Comparison of ENCODE assay signal across 23 cellular contexts in genomic region chr12:69015831-69016230, GRCh38.
DNase-seq lines count a peak whose midpoint lies in the region; ATAC-seq and TF ChIP-seq lines count a peak whose summit lies in the region.
"Had no signal": no experiment of that assay in that cellular context is flagged by ENCODE, and none has a peak within 500 bp of the region (broad histone marks: within the 10 kb centered on the region; RNA-seq: fewer than 3 reads in every experiment).

No MANE protein-coding gene starts in this region.

- H3K27ac Mint-ChIP-seq in GM23338 = no peak overlapping the region
- H3K27ac Mint-ChIP-seq: CD14-positive monocyte; CD4-positive, alpha-beta T cell; CD8-positive, alpha-beta memory T cell; HFFc6 had no signal

- H3K9me2 ChIP-seq in GM23338 (ENCODE audit: insufficient read depth) = peaks cover 18% of the 10 kb centered on the region

- no peaks in the 10 kb centered on the region for H3F3A ChIP-seq in GM23338 (replicated peaks; ENCODE audit: low read depth)

- TF ChIP-seq CTCF in GM23338 (conservative IDR thresholded peaks at IDR 0.05; ENCODE audit: low read depth in 2 of 2) (no peak), epithelial cell of esophagus (IDR thresholded peaks at IDR 0.05; ENCODE audit: insufficient read depth, low read depth, low read length, missing control alignments) (no peak), left ventricle myocardium inferior (IDR thresholded peaks at IDR 0.05; ENCODE audit: borderline replicate concordance) (no peak)

- H3K4me3 ChIP-seq in GM23338 (no peak overlapping the region), epithelial cell of esophagus (ENCODE audit: low read length) (no peak overlapping the region), left ventricle myocardium inferior (no peak overlapping the region), H7 (ENCODE audit: insufficient read depth, low read depth, low read length) (no peak overlapping the region)
- H3K4me3 ChIP-seq: A549; BLaER1 treated with 17β-estradiol and CSF1 and Interleukin-3, amounts not matched to agents 10 nM and 100 nM; GM12878; GM23248; HAP-1 had no signal

- ATAC-seq in GM23338 = no peak
- ATAC-seq: A549, GM12878 had no signal

- 0 out of 2 replicates have a peak overlapping the region, but pooled peaks have one; percentile 44 for H2AFZ ChIP-seq in GM23338
- H2AFZ ChIP-seq: GM23248 had no signal

- H3K36me3 ChIP-seq in GM23338 (ENCODE audit: insufficient read depth) (no peaks in the 10 kb centered on the region), left ventricle myocardium inferior (no peaks in the 10 kb centered on the region), H7 (replicated peaks; ENCODE audit: control insufficient read depth, insufficient read depth, low read length) (no peaks in the 10 kb centered on the region)
- H3K36me3 ChIP-seq: BE2C; BLaER1 treated with 17β-estradiol and CSF1 and Interleukin-3, amounts not matched to agents 10 nM and 100 nM; HAP-1 had no signal

- DNase-seq in GM23338 (ENCODE audit: low spot score) (no peak), NCI-H1417 (lab: John Stamatoyannopoulos, UW) (peak in 2 of 3 experiments; percentile 65 to 85), epithelial cell of esophagus (ENCODE audit: low read depth) (peak; percentile 20), NCI-H345 treated with DMSO at 0.1 percent for 48 hours (lab: John Stamatoyannopoulos, UW; ENCODE audit: unreplicated experiment) (no peak), left ventricle myocardium inferior (no peak), H7 (no peak)
- DNase-seq: 8988T; ACHN; AML-193; BE2C; CD4-positive, alpha-beta T cell; CD8-positive, alpha-beta memory T cell; DMS 273 treated with DMSO at 0.1 percent for 48 hours; DMS79; EL; GDM1; GM23248; HFFc6 had no signal

- H3K4me1 Mint-ChIP-seq in GM23338 = no peaks in the 10 kb centered on the region
- H3K4me1 Mint-ChIP-seq: CD14-positive monocyte; CD8-positive, alpha-beta memory T cell had no signal

- no peak overlapping the region for H3K4me3 Mint-ChIP-seq in GM23338
- H3K4me3 Mint-ChIP-seq: CD14-positive monocyte; CD4-positive, alpha-beta T cell; CD8-positive, alpha-beta memory T cell; HFFc6 had no signal

- H3K79me2 ChIP-seq in GM23338 (replicated peaks; ENCODE audit: insufficient read depth) = no peaks in the 10 kb centered on the region

- H3K9me3 ChIP-seq in left ventricle myocardium inferior (replicated peaks) = peaks cover 9% of the 10 kb centered on the region
- H3K9me3 ChIP-seq: BE2C, HAP-1 had no signal

- H3K4me2 ChIP-seq in GM23338 = no peak overlapping the region
- H3K4me2 ChIP-seq: A549; BLaER1 treated with 17β-estradiol and CSF1 and Interleukin-3, amounts not matched to agents 10 nM and 100 nM had no signal

- H3K27me3 Mint-ChIP-seq in GM23338 (ENCODE audit: insufficient read depth, low read depth, poor library complexity) = peaks cover 3% of the 10 kb centered on the region

- no peaks in the 10 kb centered on the region for H4K20me1 ChIP-seq in GM23338 (replicated peaks; ENCODE audit: insufficient read depth)
- H4K20me1 ChIP-seq: BLaER1 treated with 17β-estradiol and CSF1 and Interleukin-3, amounts not matched to agents 10 nM and 100 nM had no signal

- no peaks in the 10 kb centered on the region for H3K9me3 Mint-ChIP-seq in GM23338
- H3K9me3 Mint-ChIP-seq: CD4-positive, alpha-beta T cell; CD8-positive, alpha-beta memory T cell; HFFc6 had no signal

- no peak overlapping the region for H3K27ac ChIP-seq in GM23338 (ENCODE audit: low read depth)
- H3K27ac ChIP-seq in left ventricle myocardium inferior (replicated peaks) = no peak overlapping the region
- H3K27ac ChIP-seq: A549; BLaER1 treated with 17β-estradiol and CSF1 and Interleukin-3, amounts not matched to agents 10 nM and 100 nM; GM23248 had no signal

- H3K4me1 ChIP-seq in GM23338 (ENCODE audit: insufficient read depth) (no peaks in the 10 kb centered on the region; the same call in 1 of the 2 replicates), left ventricle myocardium inferior (no peaks in the 10 kb centered on the region)
- H3K4me1 ChIP-seq: A549; BE2C; BLaER1 treated with 17β-estradiol and CSF1 and Interleukin-3, amounts not matched to agents 10 nM and 100 nM; HAP-1 had no signal

- intact Hi-C loops in left ventricle myocardium inferior (cut with micrococcal nuclease) = no loop called here

- H3K36me3 Mint-ChIP-seq in GM23338 (ENCODE audit: low read depth) = no peaks in the 10 kb centered on the region
- H3K36me3 Mint-ChIP-seq: CD14-positive monocyte; CD8-positive, alpha-beta memory T cell had no signal

- H3K27me3 ChIP-seq in GM23338 (ENCODE audit: insufficient read depth) (no peaks in the 10 kb centered on the region), left ventricle myocardium inferior (ENCODE audit: low read depth) (no peaks in the 10 kb centered on the region), H7 (ENCODE audit: control insufficient read depth, insufficient read depth, low read length) (no peaks in the 10 kb centered on the region)
- H3K27me3 ChIP-seq: BLaER1 treated with 17β-estradiol and CSF1 and Interleukin-3, amounts not matched to agents 10 nM and 100 nM had no signal

TF ChIP-seq in GM23338, 12 proteins besides CTCF, POLR2A, EP300 and RAD21 (continues in another document):
- TF ChIP-seq JUNB (IDR thresholded peaks at IDR 0.05; ENCODE audit: unreplicated experiment) = no peak
- TF ChIP-seq CREB1 (CRISPR knock-in tag; IDR thresholded peaks at IDR 0.05; ENCODE audit: low read depth) = no peak
- no peak for TF ChIP-seq EZH2phosphoT487 (IDR thresholded peaks at IDR 0.05; ENCODE audit: unreplicated experiment)
- no peak for TF ChIP-seq NANOG (IDR thresholded peaks at IDR 0.05; ENCODE audit: borderline replicate concordance)
- TF ChIP-seq POLR2AphosphoS5 (IDR thresholded peaks at IDR 0.05; ENCODE audit: low read depth) = no peak
- no peak for TF ChIP-seq STAT1 (IDR thresholded peaks at IDR 0.05; ENCODE audit: unreplicated experiment)
- TF ChIP-seq ZNF114 (CRISPR knock-in tag; IDR thresholded peaks at IDR 0.05) = no peak
- TF ChIP-seq REST (IDR thresholded peaks at IDR 0.05; ENCODE audit: unreplicated experiment) = no peak
- TF ChIP-seq EZH2 (IDR thresholded peaks at IDR 0.05; ENCODE audit: low read depth, unreplicated experiment) = no peak
- no peak for TF ChIP-seq ZNF331 (CRISPR knock-in tag; IDR thresholded peaks at IDR 0.05; ENCODE audit: low read depth)

Comparison
In these comparisons a context has a peak if more than half of its experiments do, and no peak if none do; other contexts are left out.
1. DNase-seq: peak in NCI-H1417 (2 of 3) and epithelial cell of esophagus (single experiment); none in GM23338 (single experiment), NCI-H345 treated with DMSO at 0.1 percent for 48 hours (single experiment), left ventricle myocardium inferior (single experiment) and H7 (single experiment).